ENCODE assay signal across 1 cellular context in the genomic region with DNA sequence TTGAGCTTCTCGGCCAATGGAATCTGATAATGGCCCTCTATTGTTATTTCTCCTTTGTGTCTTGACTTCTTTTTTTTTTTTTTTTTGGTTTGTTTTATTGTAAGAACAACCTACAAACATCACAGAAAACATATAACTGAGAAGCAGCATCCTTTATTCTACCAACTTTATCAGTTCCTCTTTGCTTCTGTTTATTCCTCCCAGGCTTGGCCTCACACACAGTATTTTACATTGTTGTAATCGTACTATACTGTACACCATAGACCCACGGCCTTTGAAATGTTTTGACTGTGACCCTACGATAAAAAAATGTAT.
TF ChIP-seq lines count a peak whose summit lies in the region.

No MANE protein-coding gene starts in this region.

TF ChIP-seq in H1, 55 proteins besides CTCF, POLR2A, EP300 and RAD21:
- TF ChIP-seq CHD2 (IDR thresholded peaks at IDR 0.05; ENCODE audit: low read length) (no peak), RBBP5 (IDR thresholded peaks at IDR 0.05; ENCODE audit: borderline replicate concordance, low read depth, low read length) (no peak), SP2 (IDR thresholded peaks at IDR 0.05; ENCODE audit: low read length) (no peak), GTF2F1 (IDR thresholded peaks at IDR 0.05; ENCODE audit: borderline replicate concordance, low read depth, low read length) (no peak), POU5F1 (IDR thresholded peaks at IDR 0.05; ENCODE audit: low read depth, low read length) (no peak), SP4 (IDR thresholded peaks at IDR 0.05; ENCODE audit: low read length) (no peak), MAFK (IDR thresholded peaks at IDR 0.05; ENCODE audit: low read depth, low read length) (no peak), KDM5A (IDR thresholded peaks at IDR 0.05; ENCODE audit: low read length) (no peak), BACH1 (IDR thresholded peaks at IDR 0.05; ENCODE audit: low read length) (no peak), SRF (IDR thresholded peaks at IDR 0.05; ENCODE audit: low read depth, low read length) (no peak)
- TF ChIP-seq, protein P1, sequence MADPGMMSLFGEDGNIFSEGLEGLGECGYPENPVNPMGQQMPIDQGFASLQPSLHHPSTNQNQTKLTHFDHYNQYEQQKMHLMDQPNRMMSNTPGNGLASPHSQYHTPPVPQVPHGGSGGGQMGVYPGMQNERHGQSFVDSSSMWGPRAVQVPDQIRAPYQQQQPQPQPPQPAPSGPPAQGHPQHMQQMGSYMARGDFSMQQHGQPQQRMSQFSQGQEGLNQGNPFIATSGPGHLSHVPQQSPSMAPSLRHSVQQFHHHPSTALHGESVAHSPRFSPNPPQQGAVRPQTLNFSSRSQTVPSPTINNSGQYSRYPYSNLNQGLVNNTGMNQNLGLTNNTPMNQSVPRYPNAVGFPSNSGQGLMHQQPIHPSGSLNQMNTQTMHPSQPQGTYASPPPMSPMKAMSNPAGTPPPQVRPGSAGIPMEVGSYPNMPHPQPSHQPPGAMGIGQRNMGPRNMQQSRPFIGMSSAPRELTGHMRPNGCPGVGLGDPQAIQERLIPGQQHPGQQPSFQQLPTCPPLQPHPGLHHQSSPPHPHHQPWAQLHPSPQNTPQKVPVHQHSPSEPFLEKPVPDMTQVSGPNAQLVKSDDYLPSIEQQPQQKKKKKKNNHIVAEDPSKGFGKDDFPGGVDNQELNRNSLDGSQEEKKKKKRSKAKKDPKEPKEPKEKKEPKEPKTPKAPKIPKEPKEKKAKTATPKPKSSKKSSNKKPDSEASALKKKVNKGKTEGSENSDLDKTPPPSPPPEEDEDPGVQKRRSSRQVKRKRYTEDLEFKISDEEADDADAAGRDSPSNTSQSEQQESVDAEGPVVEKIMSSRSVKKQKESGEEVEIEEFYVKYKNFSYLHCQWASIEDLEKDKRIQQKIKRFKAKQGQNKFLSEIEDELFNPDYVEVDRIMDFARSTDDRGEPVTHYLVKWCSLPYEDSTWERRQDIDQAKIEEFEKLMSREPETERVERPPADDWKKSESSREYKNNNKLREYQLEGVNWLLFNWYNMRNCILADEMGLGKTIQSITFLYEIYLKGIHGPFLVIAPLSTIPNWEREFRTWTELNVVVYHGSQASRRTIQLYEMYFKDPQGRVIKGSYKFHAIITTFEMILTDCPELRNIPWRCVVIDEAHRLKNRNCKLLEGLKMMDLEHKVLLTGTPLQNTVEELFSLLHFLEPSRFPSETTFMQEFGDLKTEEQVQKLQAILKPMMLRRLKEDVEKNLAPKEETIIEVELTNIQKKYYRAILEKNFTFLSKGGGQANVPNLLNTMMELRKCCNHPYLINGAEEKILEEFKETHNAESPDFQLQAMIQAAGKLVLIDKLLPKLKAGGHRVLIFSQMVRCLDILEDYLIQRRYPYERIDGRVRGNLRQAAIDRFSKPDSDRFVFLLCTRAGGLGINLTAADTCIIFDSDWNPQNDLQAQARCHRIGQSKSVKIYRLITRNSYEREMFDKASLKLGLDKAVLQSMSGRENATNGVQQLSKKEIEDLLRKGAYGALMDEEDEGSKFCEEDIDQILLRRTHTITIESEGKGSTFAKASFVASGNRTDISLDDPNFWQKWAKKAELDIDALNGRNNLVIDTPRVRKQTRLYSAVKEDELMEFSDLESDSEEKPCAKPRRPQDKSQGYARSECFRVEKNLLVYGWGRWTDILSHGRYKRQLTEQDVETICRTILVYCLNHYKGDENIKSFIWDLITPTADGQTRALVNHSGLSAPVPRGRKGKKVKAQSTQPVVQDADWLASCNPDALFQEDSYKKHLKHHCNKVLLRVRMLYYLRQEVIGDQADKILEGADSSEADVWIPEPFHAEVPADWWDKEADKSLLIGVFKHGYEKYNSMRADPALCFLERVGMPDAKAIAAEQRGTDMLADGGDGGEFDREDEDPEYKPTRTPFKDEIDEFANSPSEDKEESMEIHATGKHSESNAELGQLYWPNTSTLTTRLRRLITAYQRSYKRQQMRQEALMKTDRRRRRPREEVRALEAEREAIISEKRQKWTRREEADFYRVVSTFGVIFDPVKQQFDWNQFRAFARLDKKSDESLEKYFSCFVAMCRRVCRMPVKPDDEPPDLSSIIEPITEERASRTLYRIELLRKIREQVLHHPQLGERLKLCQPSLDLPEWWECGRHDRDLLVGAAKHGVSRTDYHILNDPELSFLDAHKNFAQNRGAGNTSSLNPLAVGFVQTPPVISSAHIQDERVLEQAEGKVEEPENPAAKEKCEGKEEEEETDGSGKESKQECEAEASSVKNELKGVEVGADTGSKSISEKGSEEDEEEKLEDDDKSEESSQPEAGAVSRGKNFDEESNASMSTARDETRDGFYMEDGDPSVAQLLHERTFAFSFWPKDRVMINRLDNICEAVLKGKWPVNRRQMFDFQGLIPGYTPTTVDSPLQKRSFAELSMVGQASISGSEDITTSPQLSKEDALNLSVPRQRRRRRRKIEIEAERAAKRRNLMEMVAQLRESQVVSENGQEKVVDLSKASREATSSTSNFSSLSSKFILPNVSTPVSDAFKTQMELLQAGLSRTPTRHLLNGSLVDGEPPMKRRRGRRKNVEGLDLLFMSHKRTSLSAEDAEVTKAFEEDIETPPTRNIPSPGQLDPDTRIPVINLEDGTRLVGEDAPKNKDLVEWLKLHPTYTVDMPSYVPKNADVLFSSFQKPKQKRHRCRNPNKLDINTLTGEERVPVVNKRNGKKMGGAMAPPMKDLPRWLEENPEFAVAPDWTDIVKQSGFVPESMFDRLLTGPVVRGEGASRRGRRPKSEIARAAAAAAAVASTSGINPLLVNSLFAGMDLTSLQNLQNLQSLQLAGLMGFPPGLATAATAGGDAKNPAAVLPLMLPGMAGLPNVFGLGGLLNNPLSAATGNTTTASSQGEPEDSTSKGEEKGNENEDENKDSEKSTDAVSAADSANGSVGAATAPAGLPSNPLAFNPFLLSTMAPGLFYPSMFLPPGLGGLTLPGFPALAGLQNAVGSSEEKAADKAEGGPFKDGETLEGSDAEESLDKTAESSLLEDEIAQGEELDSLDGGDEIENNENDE (IDR thresholded peaks at IDR 0.05; ENCODE audit: insufficient replicate concordance, low read length), result no peak
- TF ChIP-seq, protein P2, sequence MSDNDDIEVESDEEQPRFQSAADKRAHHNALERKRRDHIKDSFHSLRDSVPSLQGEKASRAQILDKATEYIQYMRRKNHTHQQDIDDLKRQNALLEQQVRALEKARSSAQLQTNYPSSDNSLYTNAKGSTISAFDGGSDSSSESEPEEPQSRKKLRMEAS (IDR thresholded peaks at IDR 0.05), result no peak
- TF ChIP-seq, protein P3, sequence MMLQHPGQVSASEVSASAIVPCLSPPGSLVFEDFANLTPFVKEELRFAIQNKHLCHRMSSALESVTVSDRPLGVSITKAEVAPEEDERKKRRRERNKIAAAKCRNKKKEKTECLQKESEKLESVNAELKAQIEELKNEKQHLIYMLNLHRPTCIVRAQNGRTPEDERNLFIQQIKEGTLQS (IDR thresholded peaks at IDR 0.05; ENCODE audit: insufficient read depth, low read depth, low read length), result no peak
